Comparison of ENCODE assay signal across 1 cellular context in genomic region chr1:40903106-40903505, GRCh38.
TF ChIP-seq lines count a peak whose summit lies in the region.

No MANE protein-coding gene starts in this region.

TF ChIP-seq in HCT116, 20 proteins besides CTCF, POLR2A, EP300 and RAD21 (continued from another document):
- TF ChIP-seq ZBTB33 (IDR thresholded peaks at IDR 0.05; ENCODE audit: extremely low read depth, insufficient replicate concordance, low read length) (no peak), JUND (IDR thresholded peaks at IDR 0.05) (no peak), FOSL1 (IDR thresholded peaks at IDR 0.05; ENCODE audit: low read depth) (no peak)
TF ChIP-seq in HCT116: peak in this region for 0.
